ENCODE assay signal across 2 cellular contexts in genomic region chr12:120346681-120347080, GRCh38.
TF ChIP-seq lines count a peak whose summit lies in the region.

No MANE protein-coding gene starts in this region.

TF ChIP-seq in HCT116, 20 proteins besides CTCF, POLR2A, EP300 and RAD21:
- no peak for TF ChIP-seq EZH2 (IDR thresholded peaks at IDR 0.05)
- no peak for TF ChIP-seq ZNF274 (IDR thresholded peaks at IDR 0.05; ENCODE audit: low read depth, low read length)
- TF ChIP-seq MAX (IDR thresholded peaks at IDR 0.05), result no peak
- TF ChIP-seq CBX3 (IDR thresholded peaks at IDR 0.05; ENCODE audit: low read depth), result no peak
- TF ChIP-seq ELF1 (IDR thresholded peaks at IDR 0.05; ENCODE audit: borderline replicate concordance, low read depth), result no peak
- TF ChIP-seq TCF7L2 (IDR thresholded peaks at IDR 0.05; ENCODE audit: borderline replicate concordance, extremely low read depth, insufficient read depth, insufficient read length), result no peak
- TF ChIP-seq ATF3 (IDR thresholded peaks at IDR 0.05), result no peak
- no peak for TF ChIP-seq REST (IDR thresholded peaks at IDR 0.05; ENCODE audit: low read depth)
- TF ChIP-seq SIN3A (IDR thresholded peaks at IDR 0.05; ENCODE audit: low read depth), result no peak

TF ChIP-seq in K562, 482 proteins besides CTCF, POLR2A, EP300 and RAD21:
- TF ChIP-seq, protein P1, sequence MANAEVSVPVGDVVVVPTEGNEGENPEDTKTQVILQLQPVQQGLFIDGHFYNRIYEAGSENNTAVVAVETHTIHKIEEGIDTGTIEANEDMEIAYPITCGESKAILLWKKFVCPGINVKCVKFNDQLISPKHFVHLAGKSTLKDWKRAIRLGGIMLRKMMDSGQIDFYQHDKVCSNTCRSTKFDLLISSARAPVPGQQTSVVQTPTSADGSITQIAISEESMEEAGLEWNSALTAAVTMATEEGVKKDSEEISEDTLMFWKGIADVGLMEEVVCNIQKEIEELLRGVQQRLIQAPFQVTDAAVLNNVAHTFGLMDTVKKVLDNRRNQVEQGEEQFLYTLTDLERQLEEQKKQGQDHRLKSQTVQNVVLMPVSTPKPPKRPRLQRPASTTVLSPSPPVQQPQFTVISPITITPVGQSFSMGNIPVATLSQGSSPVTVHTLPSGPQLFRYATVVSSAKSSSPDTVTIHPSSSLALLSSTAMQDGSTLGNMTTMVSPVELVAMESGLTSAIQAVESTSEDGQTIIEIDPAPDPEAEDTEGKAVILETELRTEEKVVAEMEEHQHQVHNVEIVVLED (CRISPR knock-in tag; IDR thresholded peaks at IDR 0.05), result no peak
- peak; percentile 35 for TF ChIP-seq CTCFL (IDR thresholded peaks at IDR 0.05; ENCODE audit: borderline replicate concordance, insufficient read depth, low read depth, low read length, poor library complexity, severe bottlenecking)
- TF ChIP-seq, protein P2, sequence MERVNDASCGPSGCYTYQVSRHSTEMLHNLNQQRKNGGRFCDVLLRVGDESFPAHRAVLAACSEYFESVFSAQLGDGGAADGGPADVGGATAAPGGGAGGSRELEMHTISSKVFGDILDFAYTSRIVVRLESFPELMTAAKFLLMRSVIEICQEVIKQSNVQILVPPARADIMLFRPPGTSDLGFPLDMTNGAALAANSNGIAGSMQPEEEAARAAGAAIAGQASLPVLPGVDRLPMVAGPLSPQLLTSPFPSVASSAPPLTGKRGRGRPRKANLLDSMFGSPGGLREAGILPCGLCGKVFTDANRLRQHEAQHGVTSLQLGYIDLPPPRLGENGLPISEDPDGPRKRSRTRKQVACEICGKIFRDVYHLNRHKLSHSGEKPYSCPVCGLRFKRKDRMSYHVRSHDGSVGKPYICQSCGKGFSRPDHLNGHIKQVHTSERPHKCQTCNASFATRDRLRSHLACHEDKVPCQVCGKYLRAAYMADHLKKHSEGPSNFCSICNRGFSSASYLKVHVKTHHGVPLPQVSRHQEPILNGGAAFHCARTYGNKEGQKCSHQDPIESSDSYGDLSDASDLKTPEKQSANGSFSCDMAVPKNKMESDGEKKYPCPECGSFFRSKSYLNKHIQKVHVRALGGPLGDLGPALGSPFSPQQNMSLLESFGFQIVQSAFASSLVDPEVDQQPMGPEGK (CRISPR knock-in tag; IDR thresholded peaks at IDR 0.05; ENCODE audit: borderline replicate concordance), result no peak
- TF ChIP-seq RFX7 (CRISPR knock-in tag; IDR thresholded peaks at IDR 0.05), result no peak
- TF ChIP-seq UBTF (IDR thresholded peaks at IDR 0.05; ENCODE audit: borderline replicate concordance in 1 of 2, low read depth in 2 of 2, low read length in 2 of 2), result no peak
- no peak for TF ChIP-seq DDX20 (tag; IDR thresholded peaks at IDR 0.05; ENCODE audit: low read depth)
- 0 out of 2 replicates have a peak, but pooled peaks have one; percentile 31 for TF ChIP-seq ZNF384 (IDR thresholded peaks at IDR 0.05; ENCODE audit: low read depth, low read length)
- TF ChIP-seq IFI16 (CRISPR knock-in tag; IDR thresholded peaks at IDR 0.05), result no peak
- TF ChIP-seq, protein P3, sequence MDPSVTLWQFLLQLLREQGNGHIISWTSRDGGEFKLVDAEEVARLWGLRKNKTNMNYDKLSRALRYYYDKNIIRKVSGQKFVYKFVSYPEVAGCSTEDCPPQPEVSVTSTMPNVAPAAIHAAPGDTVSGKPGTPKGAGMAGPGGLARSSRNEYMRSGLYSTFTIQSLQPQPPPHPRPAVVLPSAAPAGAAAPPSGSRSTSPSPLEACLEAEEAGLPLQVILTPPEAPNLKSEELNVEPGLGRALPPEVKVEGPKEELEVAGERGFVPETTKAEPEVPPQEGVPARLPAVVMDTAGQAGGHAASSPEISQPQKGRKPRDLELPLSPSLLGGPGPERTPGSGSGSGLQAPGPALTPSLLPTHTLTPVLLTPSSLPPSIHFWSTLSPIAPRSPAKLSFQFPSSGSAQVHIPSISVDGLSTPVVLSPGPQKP (CRISPR knock-in tag; IDR thresholded peaks at IDR 0.05), result no peak
- no peak for TF ChIP-seq BCOR (IDR thresholded peaks at IDR 0.05)
- no peak for TF ChIP-seq ZKSCAN1 (IDR thresholded peaks at IDR 0.05; ENCODE audit: low read depth, low read length)
- 0 out of 2 replicates have a peak, but pooled peaks have one; percentile 19 for TF ChIP-seq ZNF121 (CRISPR knock-in tag; conservative IDR thresholded peaks at IDR 0.05)
- TF ChIP-seq BACH1 (tag; IDR thresholded peaks at IDR 0.05), result no peak
- TF ChIP-seq E2F3 (CRISPR knock-in tag; IDR thresholded peaks at IDR 0.05), result no peak
- no peak for TF ChIP-seq ZNF668 (CRISPR knock-in tag; IDR thresholded peaks at IDR 0.05)
- TF ChIP-seq MTA2 (IDR thresholded peaks at IDR 0.05; ENCODE audit: low read depth), result no peak
- TF ChIP-seq TSC22D4 (tag; IDR thresholded peaks at IDR 0.05), result no peak
- no peak for TF ChIP-seq L3MBTL2 (IDR thresholded peaks at IDR 0.05)
- TF ChIP-seq SNRNP70 (optimal IDR thresholded peaks at IDR 0.05; ENCODE audit: low read depth, low read length), result no peak
- TF ChIP-seq, protein P4, sequence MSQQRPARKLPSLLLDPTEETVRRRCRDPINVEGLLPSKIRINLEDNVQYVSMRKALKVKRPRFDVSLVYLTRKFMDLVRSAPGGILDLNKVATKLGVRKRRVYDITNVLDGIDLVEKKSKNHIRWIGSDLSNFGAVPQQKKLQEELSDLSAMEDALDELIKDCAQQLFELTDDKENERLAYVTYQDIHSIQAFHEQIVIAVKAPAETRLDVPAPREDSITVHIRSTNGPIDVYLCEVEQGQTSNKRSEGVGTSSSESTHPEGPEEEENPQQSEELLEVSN (IDR thresholded peaks at IDR 0.05; ENCODE audit: borderline replicate concordance in 1 of 2, extremely low read depth in 1 of 2, insufficient read depth in 1 of 2, insufficient read length in 1 of 2, low read depth in 1 of 2, low read length in 1 of 2, poor library complexity in 1 of 2, severe bottlenecking in 1 of 2), result no peak
- TF ChIP-seq ZNF512 (tag; IDR thresholded peaks at IDR 0.05), result no peak
- no peak for TF ChIP-seq NR1H2 (CRISPR knock-in tag; IDR thresholded peaks at IDR 0.05)
- no peak for TF ChIP-seq ZNF589 (CRISPR knock-in tag; IDR thresholded peaks at IDR 0.05; ENCODE audit: low read depth)
